ENCODE assay signal across 17 cellular contexts in the genomic region with DNA sequence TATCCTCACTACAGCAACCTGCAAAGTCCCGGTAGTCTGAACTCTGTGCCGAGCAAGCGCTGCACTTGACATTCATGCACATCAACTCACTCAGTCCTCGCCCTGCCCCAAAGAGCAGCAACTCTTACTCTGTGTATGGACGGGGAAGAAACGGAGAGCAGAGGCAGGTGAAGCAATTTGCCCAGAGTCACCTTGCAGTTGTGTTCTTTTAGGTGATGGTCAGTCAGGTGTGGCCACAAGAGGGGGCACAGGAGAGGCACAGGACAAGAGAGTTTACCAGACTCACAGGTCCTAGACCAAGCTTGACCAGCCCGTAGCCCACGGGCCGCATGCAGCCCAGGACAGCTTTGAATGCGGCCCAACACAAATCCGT. TPM values are rescaled to one million over a fixed set of nuclear protein-coding genes. Genes with fewer than 3 reads are reported as not detected.
DNase-seq lines count a peak whose midpoint lies in the region; ATAC-seq and TF ChIP-seq lines count a peak whose summit lies in the region.
"Had no signal": no experiment of that assay in that cellular context is flagged by ENCODE, and none has a peak within 500 bp of the region (broad histone marks: within the 10 kb centered on the region; RNA-seq: fewer than 3 reads in every experiment).

No MANE protein-coding gene starts in this region.

- H3K27me3 ChIP-seq in right cardiac atrium (ENCODE audit: control insufficient read depth, insufficient read depth) = no peaks in the 10 kb centered on the region
- H3K27me3 ChIP-seq in tibial artery = peaks cover 0 to 3% of the 10 kb centered on the region in 2 donors
- H3K27me3 ChIP-seq: BLaER1, SJSA1 had no signal

- no peak overlapping the region for H3K27ac Mint-ChIP-seq in activated CD4-positive, alpha-beta memory T cell treated with anti-CD3 and anti-CD28 coated beads, Interleukin-2, amount 10 ng/mL, durations not matched to agents 7 days and 5 days
- H3K27ac Mint-ChIP-seq: activated CD4-positive, alpha-beta T cell treated with anti-CD3 and anti-CD28 coated beads, Interleukin-2, amount 10 ng/mL, durations not matched to agents 24 days and 14 days; mesothelial cell of epicardium had no signal

- H3K27ac ChIP-seq in right cardiac atrium (ENCODE audit: low read length) (no peak overlapping the region), VCaP (no peak overlapping the region), tibial artery (no peak overlapping the region)
- H3K27ac ChIP-seq: BLaER1, coronary artery, SJSA1 had no signal

- DNase-seq in left ventricle myocardium superior = no peak
- no peak for DNase-seq in right cardiac atrium
- DNase-seq in iPS-NIHi7 (ENCODE audit: extremely low spot score) = peak; percentile 65
- DNase-seq in tibial artery = no peak
- no peak for DNase-seq in activated CD4-positive, alpha-beta memory T cell treated with anti-CD3 and anti-CD28 coated beads, Interleukin-2, amount 10 ng/mL, durations not matched to agents 7 days and 5 days
- DNase-seq: activated CD4-positive, alpha-beta T cell treated with anti-CD3 and anti-CD28 coated beads, Interleukin-2, amount 10 ng/mL, durations not matched to agents 24 days and 14 days; activated gamma-delta T cell treated with Interleukin-2 at 50 U/mL for 16 hours; NCI-H446 treated with DMSO at 0.1 percent for 48 hours; retina had no signal

- H3K36me3 Mint-ChIP-seq in activated CD4-positive, alpha-beta memory T cell treated with anti-CD3 and anti-CD28 coated beads, Interleukin-2, amount 10 ng/mL, durations not matched to agents 7 days and 5 days (ENCODE audit: low read depth) = no peaks in the 10 kb centered on the region
- H3K36me3 Mint-ChIP-seq: mesothelial cell of epicardium had no signal

- WGBS in right cardiac atrium = 90% methylated on average over 11 of the region's 11 CpGs

- ATAC-seq in left ventricle myocardium superior (peak; percentile 22), right cardiac atrium (no peak), GM18498 (IDR thresholded peaks at IDR 0.05; ENCODE audit: unreplicated experiment) (no peak), HG02798 (IDR thresholded peaks at IDR 0.05; ENCODE audit: poor library complexity, unreplicated experiment) (no peak)

- H3K4me3 ChIP-seq in right cardiac atrium (ENCODE audit: low read length) (no peak overlapping the region), tibial artery (no peak overlapping the region)
- H3K4me3 ChIP-seq: BLaER1, coronary artery, HAP-1, SJSA1 had no signal

- no peaks in the 10 kb centered on the region for H3K36me3 ChIP-seq in tibial artery
- H3K36me3 ChIP-seq: BLaER1, HAP-1, SJSA1 had no signal

- H3K9me3 ChIP-seq in right cardiac atrium (ENCODE audit: control insufficient read depth, low read length) (no peaks in the 10 kb centered on the region), tibial artery (no peaks in the 10 kb centered on the region)
- H3K9me3 ChIP-seq: BLaER1, HAP-1, SJSA1 had no signal

- H3K27me3 Mint-ChIP-seq in activated CD4-positive, alpha-beta memory T cell treated with anti-CD3 and anti-CD28 coated beads, Interleukin-2, amount 10 ng/mL, durations not matched to agents 7 days and 5 days = peaks cover 5% of the 10 kb centered on the region

- CTCF ChIA-PET in activated CD4-positive, alpha-beta memory T cell treated with anti-CD3 and anti-CD28 coated beads, Interleukin-2, amount 10 ng/mL, durations not matched to agents 7 days and 5 days (lab: Charles Lee) = no interaction called here

- POLR2A ChIA-PET in activated CD4-positive, alpha-beta memory T cell treated with anti-CD3 and anti-CD28 coated beads, Interleukin-2, amount 10 ng/mL, durations not matched to agents 7 days and 5 days (lab: Charles Lee) = no interaction called here

- TF ChIP-seq CTCF in VCaP (conservative IDR thresholded peaks at IDR 0.05) (peak; percentile 79), tibial artery (IDR thresholded peaks at IDR 0.05) (no peak)

- intact Hi-C loops in left ventricle myocardium superior (cut with micrococcal nuclease) (no loop called here), right cardiac atrium (cut with DNase I) (no loop called here), tibial artery (cut with DNase I; ENCODE audit: low total_unique reads) (no loop called here)

- no peaks in the 10 kb centered on the region for H3K4me1 Mint-ChIP-seq in activated CD4-positive, alpha-beta memory T cell treated with anti-CD3 and anti-CD28 coated beads, Interleukin-2, amount 10 ng/mL, durations not matched to agents 7 days and 5 days
- H3K4me1 Mint-ChIP-seq: activated CD4-positive, alpha-beta T cell treated with anti-CD3 and anti-CD28 coated beads, Interleukin-2, amount 10 ng/mL, durations not matched to agents 24 days and 14 days had no signal

- H3K9me3 Mint-ChIP-seq in activated CD4-positive, alpha-beta memory T cell treated with anti-CD3 and anti-CD28 coated beads, Interleukin-2, amount 10 ng/mL, durations not matched to agents 7 days and 5 days = no peaks in the 10 kb centered on the region
- H3K9me3 Mint-ChIP-seq: activated CD4-positive, alpha-beta T cell treated with anti-CD3 and anti-CD28 coated beads, Interleukin-2, amount 10 ng/mL, durations not matched to agents 24 days and 14 days; mesothelial cell of epicardium had no signal

- H3K4me1 ChIP-seq in right cardiac atrium (ENCODE audit: control insufficient read depth, insufficient read depth, low read length) = peaks cover 2% of the 10 kb centered on the region
- peaks cover 0 to 1% (median 0%) of the 10 kb centered on the region in 4 donors for H3K4me1 ChIP-seq in tibial artery
- H3K4me1 ChIP-seq: HAP-1, SJSA1 had no signal

- no peak overlapping the region for H3K4me3 Mint-ChIP-seq in activated CD4-positive, alpha-beta memory T cell treated with anti-CD3 and anti-CD28 coated beads, Interleukin-2, amount 10 ng/mL, durations not matched to agents 7 days and 5 days
- H3K4me3 Mint-ChIP-seq: activated CD4-positive, alpha-beta T cell treated with anti-CD3 and anti-CD28 coated beads, Interleukin-2, amount 10 ng/mL, durations not matched to agents 24 days and 14 days; mesothelial cell of epicardium had no signal

RNA-seq across cellular contexts. Expression of a gene that starts 39.1 kb away (rescaled TPM):
- total RNA-seq in left ventricle myocardium superior (2.6 TPM), right cardiac atrium (1 to 10 TPM; 3.8 to 4.9 (median 4.1) TPM)
- 2.8 TPM for polyA plus RNA-seq in right cardiac atrium
- not detected for total RNA-seq in activated CD4-positive, alpha-beta memory T cell treated with anti-CD3 and anti-CD28 coated beads, Interleukin-2, amount 10 ng/mL, durations not matched to agents 7 days and 5 days
- total RNA-seq: activated CD4-positive, alpha-beta T cell treated with anti-CD3 and anti-CD28 coated beads, Interleukin-2, amount 10 ng/mL, durations not matched to agents 24 days and 14 days had no signal
